1 cellular context compared by ENCODE assay signal in the genomic region with DNA sequence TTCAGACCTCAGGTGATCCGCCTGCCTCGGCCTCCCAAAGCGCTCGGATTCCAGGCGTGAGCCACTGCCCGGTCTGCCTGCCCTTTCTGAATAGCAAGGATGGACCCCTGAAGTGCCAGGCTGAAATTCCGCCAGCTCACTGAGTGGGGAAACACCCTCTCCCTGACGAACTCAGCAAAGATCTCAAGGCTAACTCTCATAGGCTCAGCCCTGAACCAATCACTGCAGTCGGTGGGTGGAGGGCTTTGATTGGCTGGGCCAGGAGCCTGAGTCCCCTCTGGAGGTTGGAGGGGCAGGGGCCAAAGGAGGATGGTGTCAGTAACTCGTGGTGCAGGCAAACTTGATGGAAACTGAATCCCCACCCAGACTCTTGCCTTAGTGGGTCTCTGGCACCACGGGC.
A peak's percentile ranks its signal among the peaks of the same experiment; 100 is the strongest.
TF ChIP-seq lines count a peak whose summit lies in the region.

No MANE protein-coding gene starts in this region.

TF ChIP-seq in H1, 55 proteins besides CTCF, POLR2A, EP300 and RAD21:
- TF ChIP-seq NANOG (IDR thresholded peaks at IDR 0.05; ENCODE audit: insufficient read depth, low read depth, low read length, poor library complexity, severe bottlenecking) (no peak), YY1 (IDR thresholded peaks at IDR 0.05; ENCODE audit: low read depth, low read length) (no peak), EGR1 (IDR thresholded peaks at IDR 0.05; ENCODE audit: borderline replicate concordance, low read depth, low read length) (no peak), SP4 (IDR thresholded peaks at IDR 0.05; ENCODE audit: low read length) (no peak), SP1 (IDR thresholded peaks at IDR 0.05; ENCODE audit: low read depth, low read length) (peak; percentile 49; the same call in 1 of the 2 replicates), BACH1 (IDR thresholded peaks at IDR 0.05; ENCODE audit: low read length) (no peak), TEAD4 (IDR thresholded peaks at IDR 0.05; ENCODE audit: low read depth, low read length) (peak; percentile 70; the same call in 1 of the 2 replicates), NRF1 (IDR thresholded peaks at IDR 0.05; ENCODE audit: low read depth, low read length) (no peak), ASH2L (IDR thresholded peaks at IDR 0.05; ENCODE audit: low read length) (no peak), TAF1 (IDR thresholded peaks at IDR 0.05; ENCODE audit: low read depth, low read length) (peak; percentile 70), GABPA (IDR thresholded peaks at IDR 0.05; ENCODE audit: borderline replicate concordance, insufficient read depth, low read length) (no peak), CHD2 (IDR thresholded peaks at IDR 0.05; ENCODE audit: low read length) (0 out of 2 replicates have a peak, but pooled peaks have one; percentile 7), TBP (IDR thresholded peaks at IDR 0.05; ENCODE audit: low read depth, low read length) (peak; percentile 32; the same call in 1 of the 2 replicates)
- TF ChIP-seq, protein P1, sequence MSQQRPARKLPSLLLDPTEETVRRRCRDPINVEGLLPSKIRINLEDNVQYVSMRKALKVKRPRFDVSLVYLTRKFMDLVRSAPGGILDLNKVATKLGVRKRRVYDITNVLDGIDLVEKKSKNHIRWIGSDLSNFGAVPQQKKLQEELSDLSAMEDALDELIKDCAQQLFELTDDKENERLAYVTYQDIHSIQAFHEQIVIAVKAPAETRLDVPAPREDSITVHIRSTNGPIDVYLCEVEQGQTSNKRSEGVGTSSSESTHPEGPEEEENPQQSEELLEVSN (IDR thresholded peaks at IDR 0.05): peak; percentile 44; the same call in 1 of the 2 replicates
- TF ChIP-seq, protein P2, sequence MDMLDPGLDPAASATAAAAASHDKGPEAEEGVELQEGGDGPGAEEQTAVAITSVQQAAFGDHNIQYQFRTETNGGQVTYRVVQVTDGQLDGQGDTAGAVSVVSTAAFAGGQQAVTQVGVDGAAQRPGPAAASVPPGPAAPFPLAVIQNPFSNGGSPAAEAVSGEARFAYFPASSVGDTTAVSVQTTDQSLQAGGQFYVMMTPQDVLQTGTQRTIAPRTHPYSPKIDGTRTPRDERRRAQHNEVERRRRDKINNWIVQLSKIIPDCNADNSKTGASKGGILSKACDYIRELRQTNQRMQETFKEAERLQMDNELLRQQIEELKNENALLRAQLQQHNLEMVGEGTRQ (IDR thresholded peaks at IDR 0.05; ENCODE audit: low read length): no peak
- TF ChIP-seq, protein P3, sequence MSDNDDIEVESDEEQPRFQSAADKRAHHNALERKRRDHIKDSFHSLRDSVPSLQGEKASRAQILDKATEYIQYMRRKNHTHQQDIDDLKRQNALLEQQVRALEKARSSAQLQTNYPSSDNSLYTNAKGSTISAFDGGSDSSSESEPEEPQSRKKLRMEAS (IDR thresholded peaks at IDR 0.05): peak; percentile 50; the same call in 1 of the 2 replicates
